8 cellular contexts compared by ENCODE assay signal in genomic region chr10:91162050-91162494, GRCh38. TPM values are rescaled to one million over a fixed set of nuclear protein-coding genes. Genes with fewer than 3 reads are reported as not detected.
DNase-seq lines count a peak whose midpoint lies in the region; ATAC-seq and TF ChIP-seq lines count a peak whose summit lies in the region.

No MANE protein-coding gene starts in this region.

- H3K36me3 ChIP-seq in SU-DHL-6 (ENCODE audit: low read length), result no peaks in the 10 kb centered on the region

- H3K79me2 ChIP-seq in SU-DHL-6 (ENCODE audit: insufficient read depth, low read length), result no peaks in the 10 kb centered on the region

- peak; percentile 45 for DNase-seq in activated CD4-positive, alpha-beta T cell treated with anti-CD3 and anti-CD28 coated beads for 36 hours
- DNase-seq in activated CD4-positive, alpha-beta T cell treated with anti-CD3 and anti-CD28 coated beads for 1 hour, result no peak
- DNase-seq in endothelial cell (ENCODE audit: low spot score) (no peak), natural killer cell (no peak), NCI-H1436 treated with DMSO at 0.1 percent for 48 hours (lab: John Stamatoyannopoulos, UW) (no peak), NCI-H187 (lab: John Stamatoyannopoulos, UW) (no peak)

- no peaks in the 10 kb centered on the region for H4K20me1 ChIP-seq in SU-DHL-6 (ENCODE audit: low read depth, low read length)

- no peaks in the 10 kb centered on the region for H3K9me3 ChIP-seq in SU-DHL-6 (ENCODE audit: insufficient read depth, low read length)

- POLR2A ChIA-PET in activated CD4-positive, alpha-beta T cell treated with anti-CD3 and anti-CD28 coated beads for 36 hours (lab: Charles Lee), result interaction anchor here (0.6 kb wide), 2 partner anchors 76 to 204 kb away, joined by 3 read pairs; no protein-coding TSS in a partner anchor

- no peak overlapping the region for H3K27ac ChIP-seq in SU-DHL-6 (ENCODE audit: low read depth, low read length)

- peak overlapping the region; percentile 53 for H3K4me3 ChIP-seq in SU-DHL-6 (ENCODE audit: insufficient read depth, low read length, poor library complexity, severe bottlenecking)

- no peaks in the 10 kb centered on the region for H3K9me2 ChIP-seq in SU-DHL-6 (replicated peaks; ENCODE audit: insufficient read depth, low read length)

- no peaks in the 10 kb centered on the region for H3K27me3 ChIP-seq in SU-DHL-6 (ENCODE audit: low read length)

- H3K27ac Mint-ChIP-seq in activated CD4-positive, alpha-beta T cell treated with anti-CD3 and anti-CD28 coated beads for 36 hours, result peak overlapping the region; percentile 89
- H3K27ac Mint-ChIP-seq in endothelial cell (ENCODE audit: unreplicated experiment), result peak overlapping the region; percentile 61
- H3K27ac Mint-ChIP-seq in natural killer cell, result peak overlapping the region; percentile 84 to 98

- H3K27me3 Mint-ChIP-seq in activated CD4-positive, alpha-beta T cell treated with anti-CD3 and anti-CD28 coated beads for 36 hours, result no peaks in the 10 kb centered on the region
- peaks cover 9% of the 10 kb centered on the region for H3K27me3 Mint-ChIP-seq in endothelial cell (ENCODE audit: unreplicated experiment)
- H3K27me3 Mint-ChIP-seq in natural killer cell (ENCODE audit: low read depth in 2 of 2), result peaks cover 4 to 8% of the 10 kb centered on the region in 2 donors

- peak overlapping the region; percentile 64 for H2AFZ ChIP-seq in SU-DHL-6 (ENCODE audit: low read depth, low read length, severe bottlenecking)

- intact Hi-C loops in activated CD4-positive, alpha-beta T cell treated with anti-CD3 and anti-CD28 coated beads for 36 hours (cut with DNase I, micrococcal nuclease), result loop anchor here (2.0 to 10.0 kb wide), 7 partner anchors 90 to 1683 kb away; partner anchors contain the start of genes EXOC6 (in 1 of the 2), FGFBP3 (in 1 of the 2), HECTD2 (in 1 of the 2) and RPP30 (in 1 of the 2)
- intact Hi-C loops in natural killer cell (cut with micrococcal nuclease), result no loop called here

- ATAC-seq in activated CD4-positive, alpha-beta T cell treated with anti-CD3 and anti-CD28 coated beads for 36 hours, result peak; percentile 23
- ATAC-seq in natural killer cell (peak in 1 of 3 donors; percentile 15), GM18870 (IDR thresholded peaks at IDR 0.05; ENCODE audit: unreplicated experiment) (no peak)

- no peaks in the 10 kb centered on the region for H3K9me3 Mint-ChIP-seq in activated CD4-positive, alpha-beta T cell treated with anti-CD3 and anti-CD28 coated beads for 36 hours (ENCODE audit: low read depth)
- H3K9me3 Mint-ChIP-seq in endothelial cell (ENCODE audit: unreplicated experiment) (no peaks in the 10 kb centered on the region), natural killer cell (no peaks in the 10 kb centered on the region)

- peak overlapping the region; percentile 54 for H3K9ac ChIP-seq in SU-DHL-6 (ENCODE audit: low read length)

- no peak for TF ChIP-seq CTCF in SU-DHL-6 (IDR thresholded peaks at IDR 0.05; ENCODE audit: insufficient read depth, low read length, poor library complexity, severe bottlenecking)
- no peak for TF ChIP-seq CTCF in endothelial cell (IDR thresholded peaks at IDR 0.05; ENCODE audit: unreplicated experiment)
- no peak for TF ChIP-seq CTCF in natural killer cell (IDR thresholded peaks at IDR 0.05)

- CTCF ChIA-PET in activated CD4-positive, alpha-beta T cell treated with anti-CD3 and anti-CD28 coated beads for 36 hours (lab: Charles Lee), result interaction anchor here (0.6 to 3.3 kb wide), 5 partner anchors 10 to 127 kb away, joined by 3 to 19 read pairs (median 3); no protein-coding TSS in a partner anchor

- H3K4me2 ChIP-seq in SU-DHL-6 (ENCODE audit: low read depth, low read length, poor library complexity, severe bottlenecking), result peak overlapping the region; percentile 55

- peaks cover 4% of the 10 kb centered on the region for H3K36me3 Mint-ChIP-seq in activated CD4-positive, alpha-beta T cell treated with anti-CD3 and anti-CD28 coated beads for 36 hours (ENCODE audit: low read depth)
- H3K36me3 Mint-ChIP-seq in endothelial cell (ENCODE audit: low read depth, unreplicated experiment) (no peaks in the 10 kb centered on the region), natural killer cell (no peaks in the 10 kb centered on the region)

- H3K4me3 Mint-ChIP-seq in activated CD4-positive, alpha-beta T cell treated with anti-CD3 and anti-CD28 coated beads for 36 hours, result peak overlapping the region; percentile 81
- H3K4me3 Mint-ChIP-seq in endothelial cell (ENCODE audit: unreplicated experiment), result peak overlapping the region; percentile 86
- H3K4me3 Mint-ChIP-seq in natural killer cell, result peak overlapping the region; percentile 89

- H3F3A ChIP-seq in SU-DHL-6 (ENCODE audit: insufficient read depth), result no peaks in the 10 kb centered on the region

- H3K4me1 Mint-ChIP-seq in activated CD4-positive, alpha-beta T cell treated with anti-CD3 and anti-CD28 coated beads for 36 hours, result peaks cover 30% of the 10 kb centered on the region
- H3K4me1 Mint-ChIP-seq in endothelial cell (ENCODE audit: unreplicated experiment), result peaks cover 46% of the 10 kb centered on the region
- peaks cover 25 to 32% of the 10 kb centered on the region in 2 donors for H3K4me1 Mint-ChIP-seq in natural killer cell

RNA-seq across cellular contexts. Expression of gene PCGF5, which starts 58.4 kb away (rescaled TPM):
- total RNA-seq in activated CD4-positive, alpha-beta T cell treated with anti-CD3 and anti-CD28 coated beads for 36 hours, result 10 to 100 TPM; 36.5 to 44.3 TPM
- total RNA-seq in endothelial cell (ENCODE audit: unreplicated experiment) (21.5 TPM), natural killer cell (10 to 100 TPM; 52.5 to 60.2 (median 58.6) TPM)
